Comparison of ENCODE assay signal across 18 cellular contexts in genomic region chr17:12068946-12069345, GRCh38.
"Had no signal": no experiment of that assay in that cellular context is flagged by ENCODE, and none has a peak within 500 bp of the region (broad histone marks: within the 10 kb centered on the region; RNA-seq: fewer than 3 reads in every experiment).

No MANE protein-coding gene starts in this region.

- H3K27me3 ChIP-seq: breast epithelium, heart left ventricle, left lung, transverse colon had no signal

- H3K36me3 ChIP-seq: breast epithelium, WERI-Rb-1 had no signal

- ATAC-seq: activated CD8-positive, alpha-beta T cell treated with anti-CD3 and anti-CD28 coated beads, Interleukin-2, amount 10 ng/mL, durations not matched to agents 7 days and 5 days; heart left ventricle; left lung; naive thymus-derived CD8-positive, alpha-beta T cell; stimulated activated naive CD8-positive, alpha-beta T cell treated with anti-CD3 and anti-CD28 coated beads, Interleukin-15, Interleukin-2, amounts not matched to agents 100 U/mL and 50 U/mL, for 24 hours; T-cell had no signal

- H3K4me3 ChIP-seq: breast epithelium, coronary artery, heart left ventricle, left lung, lung, transverse colon had no signal

- H3K27ac ChIP-seq: breast epithelium, coronary artery, epithelial cell of prostate, heart left ventricle, left lung, transverse colon, WERI-Rb-1 had no signal

- H3K9me3 ChIP-seq: breast epithelium, heart left ventricle, left lung, transverse colon had no signal

- DNase-seq: activated CD4-positive, alpha-beta T cell treated with anti-CD3 and anti-CD28 coated beads, Interleukin-2, amount 10 ng/mL, durations not matched to agents 7 days and 5 days; activated CD4-positive, CD25-positive, alpha-beta regulatory T cell treated with anti-CD3 and anti-CD28 coated beads, Interleukin-2, amount 50 U/mL, for 72 hours; activated CD8-positive, alpha-beta T cell treated with anti-CD3 and anti-CD28 coated beads, Interleukin-2, amount 10 ng/mL, durations not matched to agents 7 days and 5 days; activated gamma-delta T cell treated with Interleukin-2 at 50 U/mL for 16 hours; aorta; heart left ventricle; kidney; left lung; naive thymus-derived CD8-positive, alpha-beta T cell; stimulated activated CD4-positive, alpha-beta T cell treated with anti-CD3 and anti-CD28 coated beads, Interleukin-4, amount 100 ng/mL, for 24 hours; stimulated activated naive CD8-positive, alpha-beta T cell treated with anti-CD3 and anti-CD28 coated beads, Interleukin-15, Interleukin-2, amounts not matched to agents 100 U/mL and 50 U/mL, for 24 hours; T-cell; transverse colon; WERI-Rb-1 had no signal

- H3K4me1 ChIP-seq: breast epithelium, left lung had no signal
